In the genomic region with DNA sequence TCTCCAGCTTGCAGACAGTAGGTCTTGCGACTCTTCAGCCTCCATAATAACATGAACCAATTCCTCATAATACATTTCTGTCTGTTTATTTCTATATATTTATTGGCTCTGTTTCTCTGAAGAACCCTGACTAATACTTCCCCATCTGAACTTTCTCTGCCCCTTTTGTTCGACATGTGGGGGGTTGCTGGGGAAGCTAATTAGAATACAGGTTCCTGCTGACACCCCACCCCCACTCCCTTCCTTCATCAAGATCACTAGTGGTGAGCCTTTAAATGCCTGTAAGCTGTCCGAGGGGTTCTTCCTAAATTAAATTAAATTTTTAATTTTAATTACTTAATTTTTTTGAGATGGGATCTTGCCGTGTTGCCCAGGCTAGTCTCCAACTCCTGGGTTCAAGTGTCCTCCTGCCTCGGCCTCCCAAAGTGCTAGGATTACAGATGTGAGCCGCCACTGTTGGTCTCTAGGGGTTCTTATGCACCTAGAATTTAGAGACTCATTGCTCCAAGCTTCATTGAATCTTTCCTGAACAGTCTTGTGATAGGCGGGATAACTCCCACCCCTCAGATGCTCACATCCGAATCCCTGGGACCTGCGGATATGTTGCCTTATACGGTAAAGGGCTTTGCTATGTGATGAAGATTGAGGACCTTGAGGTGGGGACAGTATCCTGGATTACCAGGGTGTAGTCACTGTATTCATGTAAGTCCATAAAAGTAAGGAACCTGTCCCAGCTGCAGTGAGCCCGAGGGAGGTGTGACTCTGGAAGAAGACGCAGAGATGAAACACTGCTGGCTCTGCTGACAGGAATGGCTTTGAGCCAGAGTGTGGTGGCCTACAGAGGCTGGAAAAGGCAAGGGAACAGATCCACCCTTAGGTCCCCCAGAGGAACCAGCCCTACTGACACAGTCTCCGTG, we compare ENCODE assay signal across 10 cellular contexts. TPM values are rescaled to one million over a fixed set of nuclear protein-coding genes. Genes with fewer than 3 reads are reported as not detected.
DNase-seq lines count a peak whose midpoint lies in the region; ATAC-seq, FAIRE-seq and TF ChIP-seq lines count a peak whose summit lies in the region.
"Had no signal": no experiment of that assay in that cellular context is flagged by ENCODE, and none has a peak within 500 bp of the region (broad histone marks: within the 10 kb centered on the region; RNA-seq: fewer than 3 reads in every experiment).

No MANE protein-coding gene starts in this region.

- TF ChIP-seq POLR2A in HepG2 (IDR thresholded peaks at IDR 0.05; ENCODE audit: insufficient read depth in 1 of 2, low read depth in 2 of 2, low read length in 2 of 2), result no peak
- no peak for TF ChIP-seq POLR2A in right lobe of liver (IDR thresholded peaks at IDR 0.05)
- no peak for TF ChIP-seq POLR2A in upper lobe of left lung (IDR thresholded peaks at IDR 0.05)

- H3K4me1 ChIP-seq in HepG2 (ENCODE audit: insufficient read depth, low read length) (peaks cover 96% of the 10 kb centered on the region), right lobe of liver (peaks cover 0 to 52% (median 18%) of the 10 kb centered on the region in 4 donors), lower lobe of right lung (peaks cover 90% of the 10 kb centered on the region), upper lobe of left lung (peaks cover 74 to 93% (median 85%) of the 10 kb centered on the region in 4 donors), GM23248 (ENCODE audit: insufficient read depth) (peaks cover 16% of the 10 kb centered on the region)

- CTCF ChIA-PET in HepG2 (lab: Yijun Ruan, JAX; ENCODE audit: low intra/inter-chr PET ratio, low total read pairs), result interaction anchor here (0.7 kb wide), 1 partner anchor 9 kb away, joined by 3 read pairs; no protein-coding TSS in a partner anchor
- CTCF ChIA-PET in activated CD4-positive, alpha-beta memory T cell treated with anti-CD3 and anti-CD28 coated beads, Interleukin-2, amount 10 ng/mL, durations not matched to agents 7 days and 5 days (lab: Charles Lee), result interaction anchor here (0.7 to 5.9 kb wide), 7 partner anchors 14 to 106 kb away, joined by 3 to 43 read pairs (median 4); a partner anchor contains a TSS

- BruUV-seq in HepG2 (replicated peaks; lab: Mats Ljungman, UMichigan), result no TSS peak

- peak; percentile 11 for ATAC-seq in HepG2
- ATAC-seq in right lobe of liver, result no peak
- ATAC-seq in lower lobe of right lung, result no peak
- no peak for ATAC-seq in upper lobe of left lung (ENCODE audit: low FRiP score in 2 of 2)
- no peak for ATAC-seq in HG03045 (IDR thresholded peaks at IDR 0.05; ENCODE audit: unreplicated experiment)

- intact Hi-C loops in HepG2 (cut with micrococcal nuclease; ENCODE audit: unreplicated experiment), result loop anchor here (5.0 kb wide), 1 partner anchor 102 kb away; no protein-coding TSS in a partner anchor
- intact Hi-C loops in right lobe of liver (cut with DNase I), result no loop called here
- intact Hi-C loops in lower lobe of right lung (cut with DNase I), result no loop called here

- H3K27ac ChIP-seq in HepG2 (ENCODE audit: extremely low read length, insufficient read depth, low read length) (peak overlapping the region; percentile 60), right lobe of liver (peak overlapping the region in 1 of 3 donors; percentile 26), lower lobe of right lung (peak overlapping the region; percentile 53), upper lobe of left lung (peak overlapping the region; percentile 39 to 87 (median 80)), GM23248 (no peak overlapping the region)

- in situ Hi-C loops in HepG2 (cut with HindIII; ENCODE audit: extremely low pct_ligation_motif_present, low pct_unique_long_range_greater_than_20kb), result loop anchor here (5.0 kb wide), 1 partner anchor 78 kb away; no protein-coding TSS in a partner anchor
- in situ Hi-C loops in GM23248 (cut with MboI), result no loop called here

- peak overlapping the region; percentile 49 for H3K9ac ChIP-seq in HepG2 (ENCODE audit: insufficient read depth, low read depth, low read length)
- no peak overlapping the region for H3K9ac ChIP-seq in GM23248

- FAIRE-seq in HepG2 (lab: Jason Lieb, UNC), result no peak
- FAIRE-seq: TTC549 had no signal

- H3K27ac Mint-ChIP-seq in activated CD4-positive, alpha-beta memory T cell treated with anti-CD3 and anti-CD28 coated beads, Interleukin-2, amount 10 ng/mL, durations not matched to agents 7 days and 5 days, result peak overlapping the region; percentile 83

- peak overlapping the region; percentile 47 to 67 (median 54); a peak in 5 of 6 replicates for H3K4me3 ChIP-seq in HepG2 (replicated peaks in 1 of 3; ENCODE audit: insufficient read depth in 1 of 3, low read depth in 2 of 3, low read length in 3 of 3)
- no peak overlapping the region for H3K4me3 ChIP-seq in right lobe of liver
- H3K4me3 ChIP-seq in lower lobe of right lung, result no peak overlapping the region
- H3K4me3 ChIP-seq in upper lobe of left lung, result no peak overlapping the region
- no peak overlapping the region for H3K4me3 ChIP-seq in GM23248

- no peak overlapping the region for H3K4me3 Mint-ChIP-seq in activated CD4-positive, alpha-beta memory T cell treated with anti-CD3 and anti-CD28 coated beads, Interleukin-2, amount 10 ng/mL, durations not matched to agents 7 days and 5 days
- H3K4me3 Mint-ChIP-seq: nephron had no signal

- no peak overlapping the region for H2AFZ ChIP-seq in HepG2 (ENCODE audit: low read length)
- H2AFZ ChIP-seq in GM23248, result no peak overlapping the region

- H3K79me2 ChIP-seq in HepG2 (ENCODE audit: insufficient read depth, low read length) (peaks cover 57% of the 10 kb centered on the region), GM23248 (ENCODE audit: insufficient read depth) (peaks cover 50% of the 10 kb centered on the region)

- no peaks in the 10 kb centered on the region for H3K27me3 Mint-ChIP-seq in activated CD4-positive, alpha-beta memory T cell treated with anti-CD3 and anti-CD28 coated beads, Interleukin-2, amount 10 ng/mL, durations not matched to agents 7 days and 5 days

- H3K36me3 Mint-ChIP-seq in activated CD4-positive, alpha-beta memory T cell treated with anti-CD3 and anti-CD28 coated beads, Interleukin-2, amount 10 ng/mL, durations not matched to agents 7 days and 5 days (ENCODE audit: low read depth), result peaks cover 16% of the 10 kb centered on the region

- TF ChIP-seq CTCF in HepG2 (CRISPR knock-in tag; IDR thresholded peaks at IDR 0.05), result no peak
- TF ChIP-seq CTCF in right lobe of liver (IDR thresholded peaks at IDR 0.05), result no peak
- TF ChIP-seq CTCF in lower lobe of right lung (IDR thresholded peaks at IDR 0.05), result no peak
- no peak for TF ChIP-seq CTCF in upper lobe of left lung (IDR thresholded peaks at IDR 0.05)

- no peaks in the 10 kb centered on the region for H3K9me3 Mint-ChIP-seq in activated CD4-positive, alpha-beta memory T cell treated with anti-CD3 and anti-CD28 coated beads, Interleukin-2, amount 10 ng/mL, durations not matched to agents 7 days and 5 days
- H3K9me3 Mint-ChIP-seq: nephron had no signal

- DNase-seq in HepG2 (ENCODE audit: low spot score) (no peak), right lobe of liver (no peak), lower lobe of right lung (no peak), upper lobe of left lung (no peak), GM23248 (no peak), activated gamma-delta T cell treated with Interleukin-2 at 50 U/mL for 16 hours (no peak)
- no peak for DNase-seq in activated CD4-positive, alpha-beta memory T cell treated with anti-CD3 and anti-CD28 coated beads, Interleukin-2, amount 10 ng/mL, durations not matched to agents 7 days and 5 days

- H3K9me2 ChIP-seq in GM23248 (ENCODE audit: insufficient read depth), result no peaks in the 10 kb centered on the region

- TF ChIP-seq EP300 in HepG2 (IDR thresholded peaks at IDR 0.05; ENCODE audit: low read depth in 2 of 2, low read length in 2 of 2), result no peak
- no peak for TF ChIP-seq EP300 in HepG2 (CRISPR knock-in tag; IDR thresholded peaks at IDR 0.05; ENCODE audit: borderline replicate concordance)
- no peak for TF ChIP-seq EP300 in upper lobe of left lung (IDR thresholded peaks at IDR 0.05)

- H3K4me2 ChIP-seq in HepG2 (ENCODE audit: low read depth, low read length), result peak overlapping the region; percentile 90
- no peak overlapping the region for H3K4me2 ChIP-seq in GM23248 (ENCODE audit: unreplicated experiment)

- TF ChIP-seq RAD21 in HepG2 (CRISPR knock-in tag; IDR thresholded peaks at IDR 0.05), result no peak

- H3K36me3 ChIP-seq in HepG2 (replicated peaks in 1 of 2; ENCODE audit: control insufficient read depth in 1 of 2, insufficient read depth in 2 of 2, low read length in 2 of 2), result no peaks in the 10 kb centered on the region; a peak in 1 of 5 replicates
- H3K36me3 ChIP-seq in right lobe of liver, result no peaks in the 10 kb centered on the region
- H3K36me3 ChIP-seq in lower lobe of right lung, result no peaks in the 10 kb centered on the region
- no peaks in the 10 kb centered on the region for H3K36me3 ChIP-seq in upper lobe of left lung
- no peaks in the 10 kb centered on the region for H3K36me3 ChIP-seq in GM23248 (ENCODE audit: low read depth)

- 0 out of 2 replicates have a peak, but pooled peaks cover 5% of the 10 kb centered on the region for H3F3A ChIP-seq in GM23248 (ENCODE audit: insufficient read depth)

- peaks cover 4% of the 10 kb centered on the region; the same call in 1 of the 2 replicates for H4K20me1 ChIP-seq in HepG2 (ENCODE audit: insufficient read depth, low read length)
- H4K20me1 ChIP-seq in GM23248 (ENCODE audit: insufficient read depth), result no peaks in the 10 kb centered on the region

- POLR2A ChIA-PET in HepG2 (lab: Yijun Ruan, JAX), result interaction anchor here (0.7 to 5.6 kb wide), 5 partner anchors 26 to 50 kb away, joined by 3 to 47 read pairs (median 4); a partner anchor contains a TSS
- POLR2A ChIA-PET in activated CD4-positive, alpha-beta memory T cell treated with anti-CD3 and anti-CD28 coated beads, Interleukin-2, amount 10 ng/mL, durations not matched to agents 7 days and 5 days (lab: Charles Lee), result interaction anchor here (0.8 to 6.6 kb wide), 6 partner anchors 16 to 119 kb away, joined by 3 to 109 read pairs (median 4); a partner anchor contains a TSS

- H3K27me3 ChIP-seq in HepG2 (ENCODE audit: control insufficient read depth in 1 of 2, insufficient read depth in 2 of 2, low read length in 2 of 2) (no peaks in the 10 kb centered on the region; a peak in 1 of 5 replicates), right lobe of liver (no peaks in the 10 kb centered on the region), lower lobe of right lung (ENCODE audit: low read depth) (no peaks in the 10 kb centered on the region), upper lobe of left lung (no peaks in the 10 kb centered on the region), GM23248 (replicated peaks; ENCODE audit: insufficient read depth) (no peaks in the 10 kb centered on the region)

- peaks cover 57% of the 10 kb centered on the region for H3K4me1 Mint-ChIP-seq in activated CD4-positive, alpha-beta memory T cell treated with anti-CD3 and anti-CD28 coated beads, Interleukin-2, amount 10 ng/mL, durations not matched to agents 7 days and 5 days

- H3K9me3 ChIP-seq in HepG2 (ENCODE audit: low read length), result no peaks in the 10 kb centered on the region
- H3K9me3 ChIP-seq in right lobe of liver, result no peaks in the 10 kb centered on the region
- H3K9me3 ChIP-seq in lower lobe of right lung, result no peaks in the 10 kb centered on the region
- no peaks in the 10 kb centered on the region for H3K9me3 ChIP-seq in upper lobe of left lung
- H3K9me3 ChIP-seq in GM23248 (ENCODE audit: low read depth), result no peaks in the 10 kb centered on the region

- 84% methylated on average over 13 of the region's 13 CpGs for WGBS in HepG2 (ENCODE audit: low lambda C conversion rate)
- WGBS in right lobe of liver (ENCODE audit: insufficient coverage, low coverage, low lambda C conversion rate, missing lambda C conversion rate), result 88% methylated on average over 6 of the region's 13 CpGs
- WGBS in upper lobe of left lung, 2 donors, result 81% methylated on average over 13 of the region's 13 CpGs
- WGBS in GM23248 (ENCODE audit: low coverage in 1 of 2, low lambda C conversion rate in 2 of 2, missing lambda C conversion rate in 2 of 2), 2 experiments, result 89 to 90% methylated on average over 13 of the region's 13 CpGs

RNA-seq across cellular contexts. Expression of a gene that starts 26.2 kb away (rescaled TPM):
- total RNA-seq in HepG2 (2016; rRNA removed; fragmentation: Illumina TruSeq; extraction: Trizol) (23.3 and 29.9 TPM in 2 replicates), right lobe of liver (10 to 100 TPM; 23.1 to 68.8 (median 29.1) TPM), lower lobe of right lung (132 TPM), upper lobe of left lung (100 to 1,000 TPM; 131 to 481 (median 261) TPM)
- total RNA-seq in HepG2 (2016; cell fraction: cytosol; rRNA removed; fragmentation: Illumina TruSeq; extraction: Trizol; ENCODE audit: low read depth), result 43.0 and 51.2 TPM in 2 replicates
- total RNA-seq in HepG2 (2016; cell fraction: insoluble cytoplasmic fraction; rRNA removed; fragmentation: Illumina TruSeq; extraction: Trizol), result 21.4 and 28.1 TPM in 2 replicates
- total RNA-seq in HepG2 (2016; cell fraction: membrane; rRNA removed; fragmentation: Illumina TruSeq; extraction: Trizol), result 50.7 and 67.7 TPM in 2 replicates
- 12.9 and 16.1 TPM in 2 replicates for total RNA-seq in HepG2 (2016; cell fraction: nucleus; rRNA removed; fragmentation: Illumina TruSeq; extraction: Trizol)
- polyA plus RNA-seq in HepG2 (2011; rRNA removed) (29.5 and 38.6 TPM in 2 replicates), GM23248 (2016; fragmentation: Nextera tagmentation; extraction: Ambion mirVana) (58.9 and 59.6 TPM in 2 replicates)
- polyA plus RNA-seq in HepG2 (2011; cell fraction: cytosol; rRNA removed), result 29.8 and 35.9 TPM in 2 replicates
- 54.3 and 60.0 TPM in 2 replicates for polyA plus RNA-seq in HepG2 (2011; cell fraction: nucleus; rRNA removed)
- 46.0 and 46.8 TPM in 2 replicates for polyA plus RNA-seq in HepG2 (2012)
- polyA plus RNA-seq in HepG2 (2016; cell fraction: cytosol; fragmentation: Illumina TruSeq; extraction: Trizol; ENCODE audit: low read depth), result 37.1 and 47.1 TPM in 2 replicates
- 24.6 and 35.5 TPM in 2 replicates for polyA plus RNA-seq in HepG2 (2016; cell fraction: insoluble cytoplasmic fraction; fragmentation: Illumina TruSeq; extraction: Trizol; ENCODE audit: low read depth)
- 54.6 and 65.1 TPM in 2 replicates for polyA plus RNA-seq in HepG2 (2016; cell fraction: membrane; fragmentation: Illumina TruSeq; extraction: Trizol; ENCODE audit: low read depth)
- 30.3 and 35.7 TPM in 2 replicates for polyA plus RNA-seq in HepG2 (2016; cell fraction: nucleus; fragmentation: Illumina TruSeq; extraction: Trizol; ENCODE audit: insufficient read depth, low read depth)
- 26.5 and 27.7 TPM in 2 replicates for polyA minus RNA-seq in HepG2 (2011; rRNA and poly(A)+ RNA removed; ENCODE audit: low replicate concordance)
- polyA minus RNA-seq in HepG2 (2011; cell fraction: cytosol; rRNA and poly(A)+ RNA removed), result 19.4 and 20.4 TPM in 2 replicates
- 12.6 and 15.5 TPM in 2 replicates for polyA minus RNA-seq in HepG2 (2011; cell fraction: nucleus; rRNA and poly(A)+ RNA removed)
- total RNA-seq in activated CD4-positive, alpha-beta memory T cell treated with anti-CD3 and anti-CD28 coated beads, Interleukin-2, amount 10 ng/mL, durations not matched to agents 7 days and 5 days, result 10 to 100 TPM; 70.0 to 71.4 TPM
- total RNA-seq in GM23248 (2014; rRNA removed; shearing (Covaris generic)), result 36.5 and 65.4 TPM in 2 replicates

Comparison
In these comparisons a context has a peak if more than half of its experiments do, and no peak if none do; other contexts are left out.
1. H3K4me3 ChIP-seq: peak in HepG2 (3 of 3); none in right lobe of liver (0 of 3), lower lobe of right lung (single experiment), upper lobe of left lung (0 of 4) and GM23248 (single experiment).